ENCODE assay signal across 15 cellular contexts in genomic region chr6:134389129-134389528, GRCh38.
"Had no signal": no experiment of that assay in that cellular context is flagged by ENCODE, and none has a peak within 500 bp of the region (broad histone marks: within the 10 kb centered on the region; RNA-seq: fewer than 3 reads in every experiment).

No MANE protein-coding gene starts in this region.

- H3K36me3 ChIP-seq: colonic mucosa, gastroesophageal sphincter, neural progenitor cell, pancreas, stomach, vagina had no signal

- ATAC-seq: activated CD8-positive, alpha-beta T cell treated with anti-CD3 and anti-CD28 coated beads, Interleukin-2, amount 10 ng/mL, durations not matched to agents 7 days and 5 days; gastroesophageal sphincter had no signal

- H3K27ac Mint-ChIP-seq: activated CD8-positive, alpha-beta T cell treated with anti-CD3 and anti-CD28 coated beads, Interleukin-2, amount 10 ng/mL, durations not matched to agents 7 days and 5 days; activated naive CD4-positive, alpha-beta T cell treated with anti-CD3 and anti-CD28 coated beads for 36 hours; mesothelial cell of epicardium; neural progenitor cell had no signal

- H3K9me3 Mint-ChIP-seq: mesothelial cell of epicardium had no signal

- H3K4me1 ChIP-seq: colonic mucosa, gastroesophageal sphincter, neural progenitor cell, stomach, vagina had no signal

- H3K27ac ChIP-seq: colonic mucosa, gastroesophageal sphincter, neural progenitor cell, stomach, vagina had no signal

- H3K4me3 ChIP-seq: colonic mucosa, gastroesophageal sphincter, neural progenitor cell, pancreas, stomach, vagina had no signal

- H3K4me1 Mint-ChIP-seq: mesothelial cell of epicardium had no signal

- H3K36me3 Mint-ChIP-seq: mesothelial cell of epicardium, neural progenitor cell had no signal

- H3K4me3 Mint-ChIP-seq: activated CD8-positive, alpha-beta T cell treated with anti-CD3 and anti-CD28 coated beads, Interleukin-2, amount 10 ng/mL, durations not matched to agents 7 days and 5 days; activated naive CD4-positive, alpha-beta T cell treated with anti-CD3 and anti-CD28 coated beads for 36 hours; mesothelial cell of epicardium; neural progenitor cell had no signal

- H3K9me3 ChIP-seq: colonic mucosa, gastroesophageal sphincter, pancreas, stomach, vagina had no signal

- DNase-seq: activated CD4-positive, alpha-beta T cell treated with anti-CD3 and anti-CD28 coated beads for 48 hours; activated CD8-positive, alpha-beta memory T cell treated with anti-CD3 and anti-CD28 coated beads, Interleukin-2, amount 50 U/mL, for 48 hours; activated CD8-positive, alpha-beta T cell treated with anti-CD3 and anti-CD28 coated beads, Interleukin-2, amount 10 ng/mL, durations not matched to agents 7 days and 5 days; activated naive CD4-positive, alpha-beta T cell treated with anti-CD3 and anti-CD28 coated beads for 36 hours; colonic mucosa; effector CD4-positive, alpha-beta T cell; retina; stimulated activated CD4-positive, alpha-beta T cell treated with anti-CD3 and anti-CD28 coated beads, Interleukin-15, amount 100 ng/mL, for 24 hours; stimulated activated CD4-positive, alpha-beta T cell treated with anti-CD3 and anti-CD28 coated beads, Interleukin-4, amount 100 ng/mL, for 24 hours; stomach had no signal

- H3K27me3 ChIP-seq: colonic mucosa, gastroesophageal sphincter, neural progenitor cell, pancreas, stomach, vagina had no signal
